1 cellular context compared by ENCODE assay signal in the genomic region with DNA sequence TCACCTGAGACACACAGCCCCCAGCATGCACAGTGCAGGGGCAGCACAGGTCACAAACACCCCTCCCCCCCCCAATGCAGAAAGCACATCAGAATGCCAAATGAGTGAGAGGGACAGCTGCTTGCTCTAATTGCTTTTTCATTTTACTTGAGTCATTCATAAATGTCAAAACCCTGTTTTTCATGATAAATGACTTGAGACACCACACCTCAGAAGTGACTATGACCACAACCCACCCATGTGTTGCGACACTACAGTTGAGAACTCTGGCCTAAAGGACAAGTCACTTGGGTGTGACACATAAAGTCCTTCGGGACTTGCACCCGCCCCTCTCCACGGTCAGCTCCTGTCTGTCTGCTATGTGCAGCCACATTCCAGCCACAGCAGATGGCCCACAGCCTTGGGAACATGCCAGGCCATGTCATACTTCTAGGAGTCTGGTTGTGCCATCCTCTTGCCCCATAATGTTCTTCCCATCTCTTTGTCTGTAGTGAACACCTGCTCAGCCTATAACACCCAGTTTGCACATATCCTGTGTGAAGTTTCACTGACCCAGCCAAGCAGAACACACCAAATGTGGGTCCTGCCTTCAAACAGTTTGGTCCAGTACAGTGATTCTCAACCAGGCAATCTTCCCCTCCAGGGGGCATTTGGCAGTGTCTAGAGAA.
TF ChIP-seq lines count a peak whose summit lies in the region.

No MANE protein-coding gene starts in this region.

TF ChIP-seq in K562, 482 proteins besides CTCF, POLR2A, EP300 and RAD21 (continued from another document and continues in another):
- TF ChIP-seq, protein P1, sequence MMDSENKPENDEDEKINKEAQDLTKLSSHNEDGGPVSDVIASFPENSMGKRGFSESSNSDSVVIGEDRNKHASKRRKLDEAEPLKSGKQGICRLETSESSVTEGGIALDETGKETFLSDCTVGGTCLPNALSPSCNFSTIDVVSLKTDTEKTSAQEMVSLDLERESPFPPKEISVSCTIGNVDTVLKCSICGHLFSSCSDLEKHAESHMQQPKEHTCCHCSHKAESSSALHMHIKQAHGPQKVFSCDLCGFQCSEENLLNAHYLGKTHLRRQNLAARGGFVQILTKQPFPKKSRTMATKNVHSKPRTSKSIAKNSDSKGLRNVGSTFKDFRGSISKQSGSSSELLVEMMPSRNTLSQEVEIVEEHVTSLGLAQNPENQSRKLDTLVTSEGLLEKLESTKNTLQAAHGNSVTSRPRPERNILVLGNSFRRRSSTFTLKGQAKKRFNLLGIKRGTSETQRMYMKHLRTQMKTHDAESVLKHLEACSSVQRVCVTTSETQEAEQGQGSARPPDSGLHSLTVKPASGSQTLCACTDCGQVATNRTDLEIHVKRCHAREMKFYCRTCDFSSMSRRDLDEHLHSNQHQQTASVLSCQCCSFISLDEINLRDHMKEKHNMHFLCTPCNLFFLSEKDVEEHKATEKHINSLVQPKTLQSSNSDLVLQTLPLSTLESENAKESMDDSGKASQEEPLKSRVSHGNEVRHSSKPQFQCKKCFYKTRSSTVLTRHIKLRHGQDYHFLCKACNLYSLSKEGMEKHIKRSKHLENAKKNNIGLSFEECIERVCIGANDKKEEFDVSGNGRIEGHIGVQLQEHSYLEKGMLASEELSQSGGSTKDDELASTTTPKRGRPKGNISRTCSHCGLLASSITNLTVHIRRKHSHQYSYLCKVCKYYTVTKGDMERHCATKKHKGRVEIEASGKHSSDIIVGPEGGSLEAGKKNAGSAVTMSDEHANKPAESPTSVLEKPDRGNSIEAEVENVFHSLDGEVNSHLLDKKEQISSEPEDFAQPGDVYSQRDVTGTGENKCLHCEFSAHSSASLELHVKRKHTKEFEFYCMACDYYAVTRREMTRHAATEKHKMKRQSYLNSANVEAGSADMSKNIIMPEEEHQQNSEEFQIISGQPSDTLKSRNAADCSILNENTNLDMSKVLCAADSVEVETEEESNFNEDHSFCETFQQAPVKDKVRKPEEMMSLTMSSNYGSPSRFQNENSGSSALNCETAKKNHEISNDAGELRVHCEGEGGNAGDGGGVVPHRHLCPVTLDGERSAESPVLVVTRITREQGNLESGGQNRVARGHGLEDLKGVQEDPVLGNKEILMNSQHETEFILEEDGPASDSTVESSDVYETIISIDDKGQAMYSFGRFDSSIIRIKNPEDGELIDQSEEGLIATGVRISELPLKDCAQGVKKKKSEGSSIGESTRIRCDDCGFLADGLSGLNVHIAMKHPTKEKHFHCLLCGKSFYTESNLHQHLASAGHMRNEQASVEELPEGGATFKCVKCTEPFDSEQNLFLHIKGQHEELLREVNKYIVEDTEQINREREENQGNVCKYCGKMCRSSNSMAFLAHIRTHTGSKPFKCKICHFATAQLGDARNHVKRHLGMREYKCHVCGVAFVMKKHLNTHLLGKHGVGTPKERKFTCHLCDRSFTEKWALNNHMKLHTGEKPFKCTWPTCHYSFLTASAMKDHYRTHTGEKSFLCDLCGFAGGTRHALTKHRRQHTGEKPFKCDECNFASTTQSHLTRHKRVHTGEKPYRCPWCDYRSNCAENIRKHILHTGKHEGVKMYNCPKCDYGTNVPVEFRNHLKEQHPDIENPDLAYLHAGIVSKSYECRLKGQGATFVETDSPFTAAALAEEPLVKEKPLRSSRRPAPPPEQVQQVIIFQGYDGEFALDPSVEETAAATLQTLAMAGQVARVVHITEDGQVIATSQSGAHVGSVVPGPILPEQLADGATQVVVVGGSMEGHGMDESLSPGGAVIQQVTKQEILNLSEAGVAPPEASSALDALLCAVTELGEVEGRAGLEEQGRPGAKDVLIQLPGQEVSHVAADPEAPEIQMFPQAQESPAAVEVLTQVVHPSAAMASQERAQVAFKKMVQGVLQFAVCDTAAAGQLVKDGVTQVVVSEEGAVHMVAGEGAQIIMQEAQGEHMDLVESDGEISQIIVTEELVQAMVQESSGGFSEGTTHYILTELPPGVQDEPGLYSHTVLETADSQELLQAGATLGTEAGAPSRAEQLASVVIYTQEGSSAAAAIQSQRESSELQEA (IDR thresholded peaks at IDR 0.05; ENCODE audit: low read depth), result no peak
- TF ChIP-seq NONO (IDR thresholded peaks at IDR 0.05; ENCODE audit: low read depth in 2 of 2, low read length in 1 of 2), result 0 out of 4 replicates have a peak, but pooled peaks of 1 of the 2 experiments have one; percentile 17
- no peak for TF ChIP-seq SMC3 (conservative IDR thresholded peaks at IDR 0.05; ENCODE audit: insufficient read depth, low read depth, low read length)
- TF ChIP-seq HMG20B (CRISPR knock-in tag; IDR thresholded peaks at IDR 0.05), result no peak
- TF ChIP-seq BACH1 (tag; IDR thresholded peaks at IDR 0.05), result peak; percentile 71; the same call in 1 of the 2 replicates
- TF ChIP-seq, protein P2, sequence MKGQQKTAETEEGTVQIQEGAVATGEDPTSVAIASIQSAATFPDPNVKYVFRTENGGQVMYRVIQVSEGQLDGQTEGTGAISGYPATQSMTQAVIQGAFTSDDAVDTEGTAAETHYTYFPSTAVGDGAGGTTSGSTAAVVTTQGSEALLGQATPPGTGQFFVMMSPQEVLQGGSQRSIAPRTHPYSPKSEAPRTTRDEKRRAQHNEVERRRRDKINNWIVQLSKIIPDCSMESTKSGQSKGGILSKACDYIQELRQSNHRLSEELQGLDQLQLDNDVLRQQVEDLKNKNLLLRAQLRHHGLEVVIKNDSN (CRISPR knock-in tag; IDR thresholded peaks at IDR 0.05), result no peak
- TF ChIP-seq MIER1 (IDR thresholded peaks at IDR 0.05; ENCODE audit: low read depth), result no peak
- TF ChIP-seq ZBTB17 (CRISPR knock-in tag; IDR thresholded peaks at IDR 0.05), result no peak
- TF ChIP-seq ERF (CRISPR knock-in tag; IDR thresholded peaks at IDR 0.05), result no peak
- no peak for TF ChIP-seq SETDB1 (IDR thresholded peaks at IDR 0.05; ENCODE audit: low read length)
- TF ChIP-seq YY1 (IDR thresholded peaks at IDR 0.05; ENCODE audit: borderline replicate concordance in 1 of 3, control insufficient read depth in 1 of 3, extremely low read depth in 1 of 3, insufficient read depth in 3 of 3, insufficient read length in 1 of 3, insufficient replicate concordance in 2 of 3, low read depth in 1 of 3, low read length in 2 of 3), result peak in 1 of 3 experiments; percentile 25
- no peak for TF ChIP-seq BRF1 (IDR thresholded peaks at IDR 0.05; ENCODE audit: borderline replicate concordance, extremely low read depth, insufficient read length)
- no peak for TF ChIP-seq XRCC3 (IDR thresholded peaks at IDR 0.05)
- peak; percentile 6 to 97; a peak in 1 of 4 replicates for TF ChIP-seq TEAD1 (CRISPR knock-in tag; IDR thresholded peaks at IDR 0.05)
- TF ChIP-seq ZNF41 (CRISPR knock-in tag; conservative IDR thresholded peaks at IDR 0.05), result no peak
- TF ChIP-seq, protein P3, sequence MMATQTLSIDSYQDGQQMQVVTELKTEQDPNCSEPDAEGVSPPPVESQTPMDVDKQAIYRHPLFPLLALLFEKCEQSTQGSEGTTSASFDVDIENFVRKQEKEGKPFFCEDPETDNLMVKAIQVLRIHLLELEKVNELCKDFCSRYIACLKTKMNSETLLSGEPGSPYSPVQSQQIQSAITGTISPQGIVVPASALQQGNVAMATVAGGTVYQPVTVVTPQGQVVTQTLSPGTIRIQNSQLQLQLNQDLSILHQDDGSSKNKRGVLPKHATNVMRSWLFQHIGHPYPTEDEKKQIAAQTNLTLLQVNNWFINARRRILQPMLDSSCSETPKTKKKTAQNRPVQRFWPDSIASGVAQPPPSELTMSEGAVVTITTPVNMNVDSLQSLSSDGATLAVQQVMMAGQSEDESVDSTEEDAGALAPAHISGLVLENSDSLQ (IDR thresholded peaks at IDR 0.05), result peak; percentile 98
- TF ChIP-seq, protein P4, sequence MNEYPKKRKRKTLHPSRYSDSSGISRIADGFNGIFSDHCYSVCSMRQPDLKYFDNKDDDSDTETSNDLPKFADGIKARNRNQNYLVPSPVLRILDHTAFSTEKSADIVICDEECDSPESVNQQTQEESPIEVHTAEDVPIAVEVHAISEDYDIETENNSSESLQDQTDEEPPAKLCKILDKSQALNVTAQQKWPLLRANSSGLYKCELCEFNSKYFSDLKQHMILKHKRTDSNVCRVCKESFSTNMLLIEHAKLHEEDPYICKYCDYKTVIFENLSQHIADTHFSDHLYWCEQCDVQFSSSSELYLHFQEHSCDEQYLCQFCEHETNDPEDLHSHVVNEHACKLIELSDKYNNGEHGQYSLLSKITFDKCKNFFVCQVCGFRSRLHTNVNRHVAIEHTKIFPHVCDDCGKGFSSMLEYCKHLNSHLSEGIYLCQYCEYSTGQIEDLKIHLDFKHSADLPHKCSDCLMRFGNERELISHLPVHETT (CRISPR knock-in tag; conservative IDR thresholded peaks at IDR 0.05 in 1 of 2, IDR thresholded peaks at IDR 0.05 in 1 of 2), result no peak
- TF ChIP-seq ZBTB7A (IDR thresholded peaks at IDR 0.05; ENCODE audit: borderline replicate concordance, control insufficient read depth, low read depth, low read length), result 0 out of 2 replicates have a peak, but pooled peaks have one; percentile 33
- peak; percentile 67 for TF ChIP-seq TEAD2 (tag; IDR thresholded peaks at IDR 0.05)
- TF ChIP-seq NFATC3 (IDR thresholded peaks at IDR 0.05), result no peak
- TF ChIP-seq SIN3B (IDR thresholded peaks at IDR 0.05; ENCODE audit: low read depth), result no peak
- TF ChIP-seq, protein P5, sequence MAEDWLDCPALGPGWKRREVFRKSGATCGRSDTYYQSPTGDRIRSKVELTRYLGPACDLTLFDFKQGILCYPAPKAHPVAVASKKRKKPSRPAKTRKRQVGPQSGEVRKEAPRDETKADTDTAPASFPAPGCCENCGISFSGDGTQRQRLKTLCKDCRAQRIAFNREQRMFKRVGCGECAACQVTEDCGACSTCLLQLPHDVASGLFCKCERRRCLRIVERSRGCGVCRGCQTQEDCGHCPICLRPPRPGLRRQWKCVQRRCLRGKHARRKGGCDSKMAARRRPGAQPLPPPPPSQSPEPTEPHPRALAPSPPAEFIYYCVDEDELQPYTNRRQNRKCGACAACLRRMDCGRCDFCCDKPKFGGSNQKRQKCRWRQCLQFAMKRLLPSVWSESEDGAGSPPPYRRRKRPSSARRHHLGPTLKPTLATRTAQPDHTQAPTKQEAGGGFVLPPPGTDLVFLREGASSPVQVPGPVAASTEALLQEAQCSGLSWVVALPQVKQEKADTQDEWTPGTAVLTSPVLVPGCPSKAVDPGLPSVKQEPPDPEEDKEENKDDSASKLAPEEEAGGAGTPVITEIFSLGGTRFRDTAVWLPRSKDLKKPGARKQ (CRISPR knock-in tag; IDR thresholded peaks at IDR 0.05), result no peak
- no peak for TF ChIP-seq MEF2A (IDR thresholded peaks at IDR 0.05; ENCODE audit: control insufficient read depth, low read depth, low read length)
- TF ChIP-seq, protein P6, sequence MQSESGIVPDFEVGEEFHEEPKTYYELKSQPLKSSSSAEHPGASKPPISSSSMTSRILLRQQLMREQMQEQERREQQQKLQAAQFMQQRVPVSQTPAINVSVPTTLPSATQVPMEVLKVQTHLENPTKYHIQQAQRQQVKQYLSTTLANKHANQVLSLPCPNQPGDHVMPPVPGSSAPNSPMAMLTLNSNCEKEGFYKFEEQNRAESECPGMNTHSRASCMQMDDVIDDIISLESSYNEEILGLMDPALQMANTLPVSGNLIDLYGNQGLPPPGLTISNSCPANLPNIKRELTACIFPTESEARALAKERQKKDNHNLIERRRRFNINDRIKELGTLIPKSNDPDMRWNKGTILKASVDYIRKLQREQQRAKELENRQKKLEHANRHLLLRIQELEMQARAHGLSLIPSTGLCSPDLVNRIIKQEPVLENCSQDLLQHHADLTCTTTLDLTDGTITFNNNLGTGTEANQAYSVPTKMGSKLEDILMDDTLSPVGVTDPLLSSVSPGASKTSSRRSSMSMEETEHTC (IDR thresholded peaks at IDR 0.05), result no peak
- TF ChIP-seq SPI1 (IDR thresholded peaks at IDR 0.05; ENCODE audit: borderline replicate concordance, low read depth, low read length), result no peak
- peak; percentile 87 for TF ChIP-seq MYNN (IDR thresholded peaks at IDR 0.05)
- no peak for TF ChIP-seq MYNN (CRISPR knock-in tag; IDR thresholded peaks at IDR 0.05)
- TF ChIP-seq ZEB2 (IDR thresholded peaks at IDR 0.05), result peak; percentile 73
- TF ChIP-seq POU5F1 (IDR thresholded peaks at IDR 0.05; ENCODE audit: borderline replicate concordance, low read depth, low read length, partially characterized antibody), result no peak
- TF ChIP-seq, protein P7, sequence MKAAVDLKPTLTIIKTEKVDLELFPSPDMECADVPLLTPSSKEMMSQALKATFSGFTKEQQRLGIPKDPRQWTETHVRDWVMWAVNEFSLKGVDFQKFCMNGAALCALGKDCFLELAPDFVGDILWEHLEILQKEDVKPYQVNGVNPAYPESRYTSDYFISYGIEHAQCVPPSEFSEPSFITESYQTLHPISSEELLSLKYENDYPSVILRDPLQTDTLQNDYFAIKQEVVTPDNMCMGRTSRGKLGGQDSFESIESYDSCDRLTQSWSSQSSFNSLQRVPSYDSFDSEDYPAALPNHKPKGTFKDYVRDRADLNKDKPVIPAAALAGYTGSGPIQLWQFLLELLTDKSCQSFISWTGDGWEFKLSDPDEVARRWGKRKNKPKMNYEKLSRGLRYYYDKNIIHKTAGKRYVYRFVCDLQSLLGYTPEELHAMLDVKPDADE (conservative IDR thresholded peaks at IDR 0.05; ENCODE audit: control insufficient read depth, low read depth, low read length), result no peak
- peak; percentile 25 to 50; a peak in 3 of 4 replicates for TF ChIP-seq KDM1A (IDR thresholded peaks at IDR 0.05)
- TF ChIP-seq KDM2B (CRISPR knock-in tag; IDR thresholded peaks at IDR 0.05), result no peak
- TF ChIP-seq ETV6 (IDR thresholded peaks at IDR 0.05; ENCODE audit: borderline replicate concordance in 1 of 2, low read depth in 2 of 2, low read length in 1 of 2), result no peak
- TF ChIP-seq ETV6 (CRISPR knock-in tag; IDR thresholded peaks at IDR 0.05; ENCODE audit: borderline replicate concordance), result no peak
- no peak for TF ChIP-seq THRAP3 (IDR thresholded peaks at IDR 0.05; ENCODE audit: borderline replicate concordance)
- no peak for TF ChIP-seq ZNF583 (CRISPR knock-in tag; IDR thresholded peaks at IDR 0.05)
- no peak for TF ChIP-seq BRCA1 (IDR thresholded peaks at IDR 0.05)
- no peak for TF ChIP-seq BRCA1 (CRISPR knock-in tag; IDR thresholded peaks at IDR 0.05)
- peak; percentile 43 to 59 for TF ChIP-seq NRF1 (conservative IDR thresholded peaks at IDR 0.05 in 1 of 2, IDR thresholded peaks at IDR 0.05 in 1 of 2)
- peak; percentile 97 for TF ChIP-seq CEBPG (CRISPR knock-in tag; IDR thresholded peaks at IDR 0.05)
- TF ChIP-seq CEBPG (tag; conservative IDR thresholded peaks at IDR 0.05 in 1 of 2, IDR thresholded peaks at IDR 0.05 in 1 of 2), result peak; percentile 98
- no peak for TF ChIP-seq ZFP30 (CRISPR knock-in tag; IDR thresholded peaks at IDR 0.05; ENCODE audit: borderline replicate concordance)
- no peak for TF ChIP-seq SRSF9 (IDR thresholded peaks at IDR 0.05; ENCODE audit: borderline replicate concordance, low read depth, low read length)
- no peak for TF ChIP-seq PTTG1 (tag; IDR thresholded peaks at IDR 0.05; ENCODE audit: low read depth)
- no peak for TF ChIP-seq ZBTB8A (IDR thresholded peaks at IDR 0.05; ENCODE audit: partially characterized antibody)
- TF ChIP-seq HNRNPK (IDR thresholded peaks at IDR 0.05; ENCODE audit: low read depth, low read length, poor library complexity, severe bottlenecking), result no peak
- peak; percentile 63 for TF ChIP-seq EP400 (IDR thresholded peaks at IDR 0.05)
- TF ChIP-seq MAZ (CRISPR knock-in tag; conservative IDR thresholded peaks at IDR 0.05 in 1 of 2, IDR thresholded peaks at IDR 0.05 in 1 of 2), result 0 out of 4 replicates have a peak, but pooled peaks have one; percentile 18 to 23
